In genomic region chr11:22193348-22194051, GRCh38 we compare ENCODE assay signal across 9 cellular contexts. TPM values are rescaled to one million over a fixed set of nuclear protein-coding genes. Genes with fewer than 3 reads are reported as not detected.
DNase-seq lines count a peak whose midpoint lies in the region; ATAC-seq and TF ChIP-seq lines count a peak whose summit lies in the region.
"Had no signal": no experiment of that assay in that cellular context is flagged by ENCODE, and none has a peak within 500 bp of the region (broad histone marks: within the 10 kb centered on the region; RNA-seq: fewer than 3 reads in every experiment).

No MANE protein-coding gene starts in this region.

- H3K9me3 Mint-ChIP-seq in brain: peaks cover 0 to 3% (median 0%) of the 10 kb centered on the region in 5 experiments

- no peak overlapping the region for H4K8ac ChIP-seq in IMR-90 (ENCODE audit: low read depth in 2 of 2, low read length in 2 of 2)

- H4K20me1 ChIP-seq in IMR-90 (ENCODE audit: insufficient read depth, low read length): no peaks in the 10 kb centered on the region

- peak overlapping the region; percentile 72 to 96 (median 93) for H3K27ac Mint-ChIP-seq in brain

- H3K36me3 ChIP-seq in IMR-90 (ENCODE audit: control insufficient read depth, insufficient read depth, low read length) (no peaks in the 10 kb centered on the region), spleen (no peaks in the 10 kb centered on the region)

- H3K18ac ChIP-seq in IMR-90 (ENCODE audit: low read depth, low read length): no peak overlapping the region

- H3K4me3 Mint-ChIP-seq in brain: peak overlapping the region; percentile 91 to 99 (median 96)

- H3K9me1 ChIP-seq in IMR-90 (ENCODE audit: insufficient read depth, low read length): no peaks in the 10 kb centered on the region

- H2AK9ac ChIP-seq in IMR-90 (replicated peaks; ENCODE audit: low read depth, low read length, poor library complexity): no peak overlapping the region

- no peak overlapping the region for H4K91ac ChIP-seq in IMR-90 (ENCODE audit: insufficient read depth, low read depth, low read length)

- H3K9me3 ChIP-seq in IMR-90 (ENCODE audit: control insufficient read depth, insufficient read depth, low read length) (no peaks in the 10 kb centered on the region; the same call in 1 of the 2 replicates), spleen (no peaks in the 10 kb centered on the region)

- H3K14ac ChIP-seq in IMR-90 (replicated peaks; ENCODE audit: low read depth, low read length): no peak overlapping the region

- 13% methylated on average over 3 of the region's 39 CpGs; no CpG with 5 or more reads in 1 of the 2 experiments for WGBS in IMR-90 (ENCODE audit: extremely low coverage in 2 of 2, insufficient read length in 1 of 2), 2 experiments
- 2 to 5% (median 3%) methylated on average over 24 to 39 of the region's 39 CpGs for WGBS in spleen, 5 donors

- H3K4me2 ChIP-seq in IMR-90 (ENCODE audit: low read depth, low read length): no peak overlapping the region; the same call in 1 of the 2 replicates

- peak; percentile 45 for ATAC-seq in GM19438 (IDR thresholded peaks at IDR 0.05; ENCODE audit: low read depth, unreplicated experiment)
- no peak for ATAC-seq in IMR-90 (ENCODE audit: low read depth)
- peak; percentile 54 for ATAC-seq in left colon
- no peak for ATAC-seq in HG02981 (IDR thresholded peaks at IDR 0.05; ENCODE audit: unreplicated experiment)

- H4K5ac ChIP-seq in IMR-90 (ENCODE audit: low read depth, low read length): no peak overlapping the region

- H3K27me3 ChIP-seq in IMR-90 (ENCODE audit: control insufficient read depth, insufficient read depth, low read length) (no peaks in the 10 kb centered on the region; the same call in 1 of the 2 replicates), spleen (replicated peaks in 1 of 7) (peaks cover 0 to 36% (median 13%) of the 10 kb centered on the region in 7 donors)

- H3K4ac ChIP-seq in IMR-90 (ENCODE audit: low read depth, low read length): no peak overlapping the region

- TF ChIP-seq POLR2A in IMR-90 (IDR thresholded peaks at IDR 0.05; ENCODE audit: low read depth, low read length) (no peak), spleen (IDR thresholded peaks at IDR 0.05) (no peak)

- in situ Hi-C loops in IMR-90 (cut with MboI; ENCODE audit: low sequenced_read_pairs): no loop called here

- no peaks in the 10 kb centered on the region for H3K4me1 ChIP-seq in IMR-90 (ENCODE audit: control insufficient read depth, insufficient read depth, low read length)
- H3K4me1 ChIP-seq in spleen: peaks cover 0 to 27% (median 15%) of the 10 kb centered on the region in 6 donors

- no peak for TF ChIP-seq CTCF in IMR-90 (conservative IDR thresholded peaks at IDR 0.05; ENCODE audit: low read depth, low read length)
- no peak for TF ChIP-seq CTCF in brain (conservative IDR thresholded peaks at IDR 0.05)
- no peak for TF ChIP-seq CTCF in spleen (IDR thresholded peaks at IDR 0.05 in 8 of 11, conservative IDR thresholded peaks at IDR 0.05 in 3 of 11)

- POLR2A ChIA-PET in IMR-90 (lab: Charles Lee; ENCODE audit: unreplicated experiment): no interaction called here

- dilution Hi-C loops in IMR-90 (cut with HindIII; ENCODE audit: low sequenced_read_pairs, unreplicated experiment): no loop called here

- peak overlapping the region; percentile 43 for H2AFZ ChIP-seq in IMR-90 (replicated peaks; ENCODE audit: low read length, poor library complexity)

- no TSS peak for BruUV-seq in IMR-90 (replicated peaks; lab: Mats Ljungman, UMichigan)

- H3K9ac ChIP-seq in IMR-90 (ENCODE audit: low read depth, low read length): no peak overlapping the region

- H2AK5ac ChIP-seq in IMR-90 (ENCODE audit: low read depth, low read length): no peak overlapping the region

- peaks cover 20% of the 10 kb centered on the region for H3K27me3 Mint-ChIP-seq in brain

- no peak overlapping the region for H3K23ac ChIP-seq in IMR-90 (ENCODE audit: low read depth, low read length)

- DNase-seq in DMS 273 (lab: John Stamatoyannopoulos, UW; ENCODE audit: unreplicated experiment): peak; percentile 73
- DNase-seq in IMR-90: no peak
- peak; percentile 27 to 38 for DNase-seq in left colon
- DNase-seq in spleen: peak; percentile 73
- DNase-seq in stimulated activated CD4-positive, alpha-beta T cell treated with anti-CD3 and anti-CD28 coated beads, Interleukin-2, amount 100 ng/mL, for 48 hours: no peak

- intact Hi-C loops in IMR-90 (cut with micrococcal nuclease) (no loop called here), left colon (cut with DNase I, micrococcal nuclease) (no loop called here), spleen (cut with DNase I; ENCODE audit: low total_unique reads) (no loop called here)

- H3K4me3 ChIP-seq in IMR-90 (ENCODE audit: insufficient read depth, low read depth, low read length) (no peak overlapping the region), spleen (peak overlapping the region; percentile 41 to 71 (median 55))

- no peak overlapping the region for H2BK20ac ChIP-seq in IMR-90 (ENCODE audit: low read depth, low read length)

- H3K27ac ChIP-seq in IMR-90 (ENCODE audit: insufficient read depth, low read length) (no peak overlapping the region), spleen (peak overlapping the region in 2 of 8 donors; percentile 25 to 66)
- H3K27ac ChIP-seq: epithelial cell of prostate had no signal

- H2BK15ac ChIP-seq in IMR-90 (ENCODE audit: low read depth, low read length): no peak overlapping the region

- H3K4me1 Mint-ChIP-seq in brain: peaks cover 41% of the 10 kb centered on the region

- no peaks in the 10 kb centered on the region for H3K79me1 ChIP-seq in IMR-90 (ENCODE audit: low read depth in 1 of 2, low read length in 2 of 2)

- CTCF ChIA-PET in IMR-90 (lab: Yijun Ruan, JAX): no interaction called here

- no peak overlapping the region for H3K56ac ChIP-seq in IMR-90 (ENCODE audit: extremely low read depth, insufficient read depth, low read length)

- TF ChIP-seq RAD21 in IMR-90 (IDR thresholded peaks at IDR 0.05; ENCODE audit: low read length): no peak

- H2BK120ac ChIP-seq in IMR-90 (ENCODE audit: low read depth, low read length): no peak overlapping the region

- no peak overlapping the region for H2BK5ac ChIP-seq in IMR-90 (ENCODE audit: low read depth, low read length, poor library complexity, severe bottlenecking)

- H3K36me3 Mint-ChIP-seq in brain: peaks cover 6% of the 10 kb centered on the region

TF ChIP-seq in IMR-90, 13 proteins besides CTCF, POLR2A, EP300 and RAD21:
- no peak for TF ChIP-seq MAZ (IDR thresholded peaks at IDR 0.05; ENCODE audit: borderline replicate concordance, low read depth, low read length)
- TF ChIP-seq RFX5 (IDR thresholded peaks at IDR 0.05; ENCODE audit: low read depth, low read length): no peak
TF ChIP-seq in IMR-90: peak in this region for 0.

RNA-seq across cellular contexts. Expression of gene ANO5, which starts 0.6 kb away (rescaled TPM):
- total RNA-seq in IMR-90 (2012; rRNA removed) (not detected in 2 replicates), left colon (10 to 100 TPM; 11.2 to 12.0 TPM), spleen (1 to 10 TPM; 2.7 to 6.5 (median 4.0) TPM)
- polyA plus RNA-seq in IMR-90 (2012; rRNA removed) (not detected in 2 replicates), brain (ENCODE audit: insufficient read depth, low read depth, low replicate concordance) (0.48 TPM), spleen (under 1 TPM; 0.33 to 0.48 (median 0.45) TPM)
- polyA plus RNA-seq in IMR-90 (2012; cell fraction: cytosol; rRNA removed): not detected in 2 replicates
- polyA plus RNA-seq in IMR-90 (2012; cell fraction: nucleus; rRNA removed; ENCODE audit: low replicate concordance): not detected in 2 replicates

Comparison
In these comparisons a context has a peak if more than half of its experiments do, and no peak if none do; other contexts are left out.
1. DNase-seq: peak in DMS 273 (single experiment), left colon (2 of 2) and spleen (single experiment); none in IMR-90 (single experiment) and stimulated activated CD4-positive, alpha-beta T cell treated with anti-CD3 and anti-CD28 coated beads, Interleukin-2, amount 100 ng/mL, for 48 hours (0 of 2).
2. ATAC-seq: peak in GM19438 (single experiment) and left colon (single experiment); none in IMR-90 (single experiment) and HG02981 (single experiment).